ENCODE assay signal across 8 cellular contexts in genomic region chrX:49761481-49761880, GRCh38.
DNase-seq lines count a peak whose midpoint lies in the region; ATAC-seq and TF ChIP-seq lines count a peak whose summit lies in the region.

No MANE protein-coding gene starts in this region.

- no peaks in the 10 kb centered on the region for H4K20me1 ChIP-seq in SK-N-SH (ENCODE audit: insufficient read depth)

- TF ChIP-seq RAD21 in SK-N-SH (IDR thresholded peaks at IDR 0.05; ENCODE audit: low read length) = peak; percentile 51

- CTCF ChIA-PET in SK-N-SH (lab: Yijun Ruan, JAX) = interaction anchor here (0.5 to 1.3 kb wide), 12 partner anchors 9 to 1767 kb away, joined by 3 to 6 read pairs (median 3); no protein-coding TSS in a partner anchor

- H3F3A ChIP-seq in SK-N-SH (replicated peaks; ENCODE audit: insufficient read depth) = no peaks in the 10 kb centered on the region

- H2AFZ ChIP-seq in SK-N-SH (ENCODE audit: low read depth) = no peak overlapping the region

- 5% methylated on average over 2 of the region's 2 CpGs for WGBS in SK-N-SH (ENCODE audit: low lambda C conversion rate)

- POLR2A ChIA-PET in SK-N-SH (lab: Yijun Ruan, JAX) = interaction anchor here (0.6 kb wide), 1 partner anchor 162 kb away, joined by 3 read pairs; no protein-coding TSS in a partner anchor

- no peak for TF ChIP-seq EP300 in SK-N-SH (IDR thresholded peaks at IDR 0.05; ENCODE audit: borderline replicate concordance in 1 of 2, low read depth in 1 of 2, low read length in 1 of 2)

- DNase-seq in SK-N-SH (no peak), iPS-NIHi7 (ENCODE audit: extremely low spot score) (peak; percentile 20)
- no peak for DNase-seq in stimulated activated naive CD4-positive, alpha-beta T cell treated with Interleukin-2 at 50 U/mL for 16 hours (lab: John Stamatoyannopoulos, UW)
- DNase-seq in activated T-cell treated with anti-CD3 and anti-CD28 coated beads, Interleukin-2, amount 50 U/mL, for 48 hours = no peak
- no peak for DNase-seq in activated effector memory CD4-positive, alpha-beta T cell treated with anti-CD3 and anti-CD28 coated beads, Interleukin-2, amount 50 U/mL, for 16 hours

- ATAC-seq in GM19467 (IDR thresholded peaks at IDR 0.05; ENCODE audit: unreplicated experiment) = peak; percentile 58
- no peak for ATAC-seq in GM18870 (IDR thresholded peaks at IDR 0.05; ENCODE audit: unreplicated experiment)

- H3K4me1 ChIP-seq in SK-N-SH (ENCODE audit: control insufficient read depth in 1 of 2, insufficient read depth in 2 of 2, low read depth in 1 of 2, low read length in 1 of 2) = peaks cover 0 to 5% of the 10 kb centered on the region in 2 experiments; a peak in 1 of 4 replicates

- no peak overlapping the region for H3K4me3 ChIP-seq in SK-N-SH (ENCODE audit: low read depth in 2 of 2, low read length in 1 of 2)

- TF ChIP-seq CTCF in C4-2B (conservative IDR thresholded peaks at IDR 0.05) = peak; percentile 72
- peak; percentile 58 for TF ChIP-seq CTCF in SK-N-SH (IDR thresholded peaks at IDR 0.05)

- no peaks in the 10 kb centered on the region for H3K79me2 ChIP-seq in SK-N-SH (ENCODE audit: insufficient read depth)

- H3K36me3 ChIP-seq in SK-N-SH (replicated peaks in 1 of 2; ENCODE audit: control insufficient read depth in 1 of 2, insufficient read depth in 2 of 2, low read length in 1 of 2) = no peaks in the 10 kb centered on the region

- no peaks in the 10 kb centered on the region for H3K9me2 ChIP-seq in SK-N-SH

- no peak overlapping the region for H3K9ac ChIP-seq in SK-N-SH

- H3K27me3 ChIP-seq in SK-N-SH (ENCODE audit: insufficient read depth) = peaks cover 25% of the 10 kb centered on the region; the same call in 1 of the 2 replicates

- no peak overlapping the region for H3K27ac ChIP-seq in C4-2B
- H3K27ac ChIP-seq in SK-N-SH (ENCODE audit: low read depth in 2 of 2, low read length in 1 of 2) = no peak overlapping the region

- no peaks in the 10 kb centered on the region for H3K9me3 ChIP-seq in SK-N-SH

- H3K4me2 ChIP-seq in SK-N-SH = no peak overlapping the region

TF ChIP-seq in SK-N-SH, 30 proteins besides CTCF, POLR2A, EP300 and RAD21:
- TF ChIP-seq PBX3 (IDR thresholded peaks at IDR 0.05) (no peak), SMC3 (IDR thresholded peaks at IDR 0.05; ENCODE audit: low read depth, low read length) (no peak; the same call in 1 of the 2 replicates), GABPA (IDR thresholded peaks at IDR 0.05; ENCODE audit: low read depth) (no peak), USF1 (IDR thresholded peaks at IDR 0.05; ENCODE audit: borderline replicate concordance, low read depth) (no peak), REST (IDR thresholded peaks at IDR 0.05; ENCODE audit: low read depth, low read length) (no peak), SIN3A (IDR thresholded peaks at IDR 0.05; ENCODE audit: borderline replicate concordance, low read depth, low read length) (no peak), JUND (IDR thresholded peaks at IDR 0.05) (no peak), ELF1 (IDR thresholded peaks at IDR 0.05) (no peak)
